8 cellular contexts compared by ENCODE assay signal in genomic region chr12:4538207-4539160, GRCh38. TPM values are rescaled to one million over a fixed set of nuclear protein-coding genes. Genes with fewer than 3 reads are reported as not detected.
A peak's percentile ranks its signal among the peaks of the same experiment; 100 is the strongest.
DNase-seq lines count a peak whose midpoint lies in the region; ATAC-seq and TF ChIP-seq lines count a peak whose summit lies in the region.

TSS of gene RAD51AP1 (plus strand) at chr12:4538890. CDS start at chr12:4538940, 50 bp downstream.

- ATAC-seq in GM21515 (IDR thresholded peaks at IDR 0.05; ENCODE audit: unreplicated experiment), result peak; percentile 77

- TF ChIP-seq CTCF in Calu3 (IDR thresholded peaks at IDR 0.05; ENCODE audit: unreplicated experiment) (no peak), OCI-LY3 (IDR thresholded peaks at IDR 0.05; ENCODE audit: low read depth, low read length) (no peak), endothelial cell (IDR thresholded peaks at IDR 0.05; ENCODE audit: unreplicated experiment) (no peak), mesothelial cell of epicardium (IDR thresholded peaks at IDR 0.05; ENCODE audit: unreplicated experiment) (no peak)

- H3K79me2 ChIP-seq in OCI-LY3 (ENCODE audit: low read length), result peaks cover 57% of the 10 kb centered on the region

- intact Hi-C loops in Calu3 (cut with micrococcal nuclease; ENCODE audit: unreplicated experiment), result no loop called here

- DNase-seq in Calu3 (peak; percentile 93), HuH-7 (ENCODE audit: low spot score) (peak; percentile 84), endothelial cell (ENCODE audit: low spot score) (peak; percentile 91), mesothelial cell of epicardium (ENCODE audit: low spot score in 2 of 2, unreplicated experiment in 2 of 2) (peak; percentile 93 to 94)
- peak; percentile 96 for DNase-seq in activated CD8-positive, alpha-beta memory T cell treated with anti-CD3 and anti-CD28 coated beads, Interleukin-2, amount 50 U/mL, for 48 hours
- DNase-seq in stimulated activated CD8-positive, alpha-beta memory T cell treated with anti-CD3 and anti-CD28 coated beads, Interleukin-15, amount 100 ng/mL, for 48 hours (ENCODE audit: low read depth in 2 of 2), result peak; percentile 92 to 93

- peak within 1 kb of the TSS; percentile 93 for H2AFZ ChIP-seq in OCI-LY3 (ENCODE audit: low read depth, low read length)

- H3K9me3 Mint-ChIP-seq in Calu3 (ENCODE audit: low read depth, unreplicated experiment) (no peaks in the 10 kb centered on the region), endothelial cell (ENCODE audit: unreplicated experiment) (no peaks in the 10 kb centered on the region), mesothelial cell of epicardium (no peaks in the 10 kb centered on the region)

- H3K27me3 Mint-ChIP-seq in Calu3 (ENCODE audit: unreplicated experiment) (no peaks in the 10 kb centered on the region), endothelial cell (ENCODE audit: unreplicated experiment) (peaks cover 2% of the 10 kb centered on the region), mesothelial cell of epicardium (ENCODE audit: low read depth) (no peaks in the 10 kb centered on the region)

- CTCF ChIA-PET in Calu3 (lab: Charles Lee), result no interaction called here

- H3K27me3 ChIP-seq in OCI-LY3 (ENCODE audit: low read depth, low read length), result no peaks in the 10 kb centered on the region

- H3K4me2 ChIP-seq in OCI-LY3 (ENCODE audit: low read length), result peak within 1 kb of the TSS; percentile 91

- H3K4me1 ChIP-seq in OCI-LY3 (ENCODE audit: low read length), result peaks cover 48% of the 10 kb centered on the region

- H3K27ac ChIP-seq in OCI-LY3 (ENCODE audit: low read length), result peak within 1 kb of the TSS; percentile 79

- no peaks in the 10 kb centered on the region for H3K9me3 ChIP-seq in OCI-LY3 (ENCODE audit: insufficient read depth, low read length)

- H4K20me1 ChIP-seq in OCI-LY3 (ENCODE audit: insufficient read depth, low read length), result no peaks in the 10 kb centered on the region

- H3K4me1 Mint-ChIP-seq in Calu3 (ENCODE audit: low read depth, unreplicated experiment) (peaks cover 24% of the 10 kb centered on the region), endothelial cell (ENCODE audit: unreplicated experiment) (peaks cover 8% of the 10 kb centered on the region), mesothelial cell of epicardium (peaks cover 30% of the 10 kb centered on the region)

- H3K27ac Mint-ChIP-seq in Calu3 (ENCODE audit: unreplicated experiment) (peak within 1 kb of the TSS; percentile 98), endothelial cell (ENCODE audit: unreplicated experiment) (peak within 1 kb of the TSS; percentile 97), mesothelial cell of epicardium (peak within 1 kb of the TSS; percentile 99)

- H3K36me3 ChIP-seq in OCI-LY3 (replicated peaks; ENCODE audit: low read depth, low read length), result peaks cover 16% of the 10 kb centered on the region

- BruUV-seq in Calu3 (replicated peaks; lab: Mats Ljungman, UMichigan), result TSS peak; percentile 87

- H3K9ac ChIP-seq in OCI-LY3 (ENCODE audit: low read length), result peak within 1 kb of the TSS; percentile 94

- H3K4me3 ChIP-seq in OCI-LY3 (ENCODE audit: low read length), result peak within 1 kb of the TSS; percentile 97

- H3K4me3 Mint-ChIP-seq in Calu3 (ENCODE audit: low read depth, unreplicated experiment), result peak within 1 kb of the TSS; percentile 93
- peak within 1 kb of the TSS; percentile 97 for H3K4me3 Mint-ChIP-seq in endothelial cell (ENCODE audit: unreplicated experiment)
- H3K4me3 Mint-ChIP-seq in mesothelial cell of epicardium, result peak within 1 kb of the TSS; percentile 97

- peaks cover 26% of the 10 kb centered on the region for H3K36me3 Mint-ChIP-seq in Calu3 (ENCODE audit: insufficient read depth, unreplicated experiment)
- no peaks in the 10 kb centered on the region for H3K36me3 Mint-ChIP-seq in endothelial cell (ENCODE audit: low read depth, unreplicated experiment)
- H3K36me3 Mint-ChIP-seq in mesothelial cell of epicardium, result no peaks in the 10 kb centered on the region

RNA-seq across cellular contexts. Expression of gene RAD51AP1, which starts in this region (rescaled TPM):
- total RNA-seq in Calu3 (2022) (38.0 and 42.8 TPM in 2 replicates), endothelial cell (ENCODE audit: unreplicated experiment) (12.5 TPM), mesothelial cell of epicardium (14.0 to 17.3 TPM (median 16.3 TPM) in 3 replicates)

Comparison
In these comparisons a context has a peak if more than half of its experiments do, and no peak if none do; other contexts are left out.
1. Peak in every context shown above with its lines: DNase-seq, ATAC-seq, H3K4me3 ChIP-seq and H3K27ac ChIP-seq.